Comparison of ENCODE assay signal across 36 cellular contexts in the genomic region with DNA sequence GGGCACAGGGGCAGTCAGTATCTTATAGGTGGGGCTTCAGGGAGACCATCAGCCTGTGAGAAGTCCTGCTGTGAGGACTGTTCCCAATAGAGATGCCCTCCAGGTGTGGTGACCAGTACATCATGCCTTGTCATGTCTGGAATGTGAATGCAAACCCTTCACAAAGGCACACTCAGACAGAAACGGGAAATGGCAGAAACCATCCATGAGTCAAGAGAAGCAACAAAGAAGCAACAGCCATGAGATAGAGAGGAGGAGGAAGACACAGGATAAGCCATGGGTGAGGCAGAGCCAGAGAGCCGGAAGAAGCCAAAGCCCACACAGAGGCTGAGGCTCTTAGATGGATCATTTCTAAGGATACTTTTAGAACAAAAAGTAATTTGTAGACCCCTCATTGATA. TPM values are rescaled to one million over a fixed set of nuclear protein-coding genes. Genes with fewer than 3 reads are reported as not detected.
"Had no signal": no experiment of that assay in that cellular context is flagged by ENCODE, and none has a peak within 500 bp of the region (broad histone marks: within the 10 kb centered on the region; RNA-seq: fewer than 3 reads in every experiment).

No MANE protein-coding gene starts in this region.

- H3K4me1 ChIP-seq: left lung, lower lobe of right lung, neural progenitor cell, parathyroid adenoma, right atrium auricular region, right lobe of liver, tibial nerve, upper lobe of left lung, vagina had no signal

- H3K27ac Mint-ChIP-seq: mesothelial cell of epicardium; naive B cell; natural killer cell; nephron progenitor cell; neural progenitor cell; progenitor cell of endocrine pancreas; stimulated activated memory B cell treated with anti-CD40 and anti-IgM and Interleukin-4, amounts not matched to agents 10 μg/mL and 1 μg/mL and 100 μg/mL, for 72 hours; stimulated activated naive CD8-positive, alpha-beta T cell treated with anti-CD3 and anti-CD28 coated beads, Interleukin-15, amount 100 ng/mL, for 72 hours had no signal

- H3K9me3 ChIP-seq: right lobe of liver, vagina had no signal

- H3K4me2 ChIP-seq: neural progenitor cell, smooth muscle cell had no signal

- ATAC-seq: left colon; left lung; lower lobe of right lung; natural killer cell; right lobe of liver; stimulated activated memory B cell treated with anti-CD40 and anti-IgM and Interleukin-4, amounts not matched to agents 10 μg/mL and 1 μg/mL and 100 μg/mL, for 72 hours; stimulated activated naive CD8-positive, alpha-beta T cell treated with anti-CD3 and anti-CD28 coated beads, Interleukin-15, amount 100 ng/mL, for 72 hours had no signal

- H3K9ac ChIP-seq: neural progenitor cell, parathyroid adenoma had no signal

- H3K79me2 ChIP-seq: parathyroid adenoma had no signal

- H3K4me1 Mint-ChIP-seq: naive B cell; natural killer cell; nephron progenitor cell; neural progenitor cell; stimulated activated memory B cell treated with anti-CD40 and anti-IgM and Interleukin-4, amounts not matched to agents 10 μg/mL and 1 μg/mL and 100 μg/mL, for 72 hours; stimulated activated naive CD8-positive, alpha-beta T cell treated with anti-CD3 and anti-CD28 coated beads, Interleukin-15, amount 100 ng/mL, for 72 hours had no signal

- H3K4me3 Mint-ChIP-seq: mesothelial cell of epicardium; naive B cell; natural killer cell; nephron progenitor cell; neural progenitor cell; stimulated activated memory B cell treated with anti-CD40 and anti-IgM and Interleukin-4, amounts not matched to agents 10 μg/mL and 1 μg/mL and 100 μg/mL, for 72 hours; stimulated activated naive CD8-positive, alpha-beta T cell treated with anti-CD3 and anti-CD28 coated beads, Interleukin-15, amount 100 ng/mL, for 72 hours had no signal

- H3K36me3 ChIP-seq: left lung, lower lobe of right lung, neural progenitor cell, neutrophil, right atrium auricular region, right lobe of liver, tibial nerve, upper lobe of left lung, vagina had no signal

- H3K27ac ChIP-seq: left lung, lower lobe of right lung, neural progenitor cell, neutrophil, parathyroid adenoma, right atrium auricular region, right lobe of liver, tibial nerve, upper lobe of left lung, vagina had no signal

- FAIRE-seq: kidney had no signal

- H3K36me3 Mint-ChIP-seq: naive B cell; natural killer cell; neural progenitor cell; stimulated activated memory B cell treated with anti-CD40 and anti-IgM and Interleukin-4, amounts not matched to agents 10 μg/mL and 1 μg/mL and 100 μg/mL, for 72 hours had no signal

- H3K27me3 Mint-ChIP-seq: naive B cell; progenitor cell of endocrine pancreas; stimulated activated memory B cell treated with anti-CD40 and anti-IgM and Interleukin-4, amounts not matched to agents 10 μg/mL and 1 μg/mL and 100 μg/mL, for 72 hours; stimulated activated naive CD8-positive, alpha-beta T cell treated with anti-CD3 and anti-CD28 coated beads, Interleukin-15, amount 100 ng/mL, for 72 hours had no signal

- H2AFZ ChIP-seq: neural progenitor cell, parathyroid adenoma had no signal

- H3K27me3 ChIP-seq: left lung, neural progenitor cell, neutrophil, right atrium auricular region, right lobe of liver, tibial nerve, upper lobe of left lung, vagina had no signal

- DNase-seq: hippocampal formation; kidney; left colon; left lung; lower lobe of right lung; mesendoderm; naive B cell; natural killer cell; nephron progenitor cell; occipital lobe; right lobe of liver; stimulated activated CD4-positive, alpha-beta T cell treated with anti-CD3 and anti-CD28 coated beads, Interleukin-1b, Interleukin-23, amount 100 ng/mL, for 48 hours; stimulated activated CD4-positive, alpha-beta T cell treated with anti-CD3 and anti-CD28 coated beads, Interleukin-2, amount 100 ng/mL, for 48 hours; stimulated activated CD4-positive, alpha-beta T cell treated with anti-CD3 and anti-CD28 coated beads, Interleukin-4, amount 100 ng/mL, for 4 hours; stimulated activated CD8-positive, alpha-beta memory T cell treated with anti-CD3 and anti-CD28 coated beads, Interleukin-4, amount 100 ng/mL, for 48 hours; stimulated activated naive CD4-positive, alpha-beta T cell treated with Interleukin-2 at 50 U/mL for 16 hours; stimulated activated naive CD8-positive, alpha-beta T cell treated with anti-CD3 and anti-CD28 coated beads, Interleukin-15, amount 100 ng/mL, for 72 hours; substantia nigra; upper lobe of left lung had no signal

- H3K4me3 ChIP-seq: left lung, lower lobe of right lung, neural progenitor cell, right atrium auricular region, right lobe of liver, smooth muscle cell, tibial nerve, upper lobe of left lung, vagina had no signal

RNA-seq across cellular contexts. Expression of a gene that starts 20.1 kb away (rescaled TPM):
- total RNA-seq: kidney, left colon, left lung, liver, lower lobe of right lung, mesothelial cell of epicardium, natural killer cell, occipital lobe, osteocyte, progenitor cell of endocrine pancreas, pulmonary artery endothelial cell, renal cortical epithelial cell, right atrium auricular region, right lobe of liver, skeletal muscle tissue, smooth muscle cell, temporal lobe, tibial nerve, upper lobe of left lung, urinary bladder, vagina had no signal
- polyA plus RNA-seq: liver, urinary bladder had no signal
